21 cellular contexts compared by ENCODE assay signal in genomic region chr12:68867606-68868005, GRCh38. TPM values are rescaled to one million over a fixed set of nuclear protein-coding genes. Genes with fewer than 3 reads are reported as not detected.
DNase-seq lines count a peak whose midpoint lies in the region; ATAC-seq and TF ChIP-seq lines count a peak whose summit lies in the region.
"Had no signal": no experiment of that assay in that cellular context is flagged by ENCODE, and none has a peak within 500 bp of the region (broad histone marks: within the 10 kb centered on the region; RNA-seq: fewer than 3 reads in every experiment).

No MANE protein-coding gene starts in this region.

- no peak overlapping the region for H2AK5ac ChIP-seq in mesenchymal stem cell (ENCODE audit: low read length, severe bottlenecking)

- no peaks in the 10 kb centered on the region for H3K79me1 ChIP-seq in mesenchymal stem cell (replicated peaks; ENCODE audit: low read length, poor library complexity, severe bottlenecking)

- no peaks in the 10 kb centered on the region for H3K79me2 ChIP-seq in GM23338 (replicated peaks; ENCODE audit: insufficient read depth)

- H3K4ac ChIP-seq in mesenchymal stem cell (ENCODE audit: low read depth in 1 of 2, low read length in 2 of 2) = no peak overlapping the region

- WGBS in mesenchymal stem cell = 75% methylated on average over 5 of the region's 5 CpGs

- H3K4me1 Mint-ChIP-seq in GM23338 = peaks cover 13% of the 10 kb centered on the region
- H3K4me1 Mint-ChIP-seq in WTC11 = peaks cover 14% of the 10 kb centered on the region
- H3K4me1 Mint-ChIP-seq: CD4-positive, alpha-beta memory T cell; T-cell had no signal

- H2BK12ac ChIP-seq in mesenchymal stem cell (ENCODE audit: low read length in 2 of 2) = no peak overlapping the region

- no peak overlapping the region for H3K4me3 ChIP-seq in BLaER1
- no peak overlapping the region for H3K4me3 ChIP-seq in GM23338
- no peak overlapping the region for H3K4me3 ChIP-seq in mesenchymal stem cell (ENCODE audit: insufficient read depth in 1 of 2, low read depth in 1 of 2, low read length in 2 of 2)
- no peak overlapping the region for H3K4me3 ChIP-seq in H7 (ENCODE audit: insufficient read depth, low read depth, low read length)
- H3K4me3 ChIP-seq: GM23248, SJCRH30 had no signal

- no peak overlapping the region for H3K18ac ChIP-seq in mesenchymal stem cell (ENCODE audit: low read depth in 1 of 2, low read length in 2 of 2)

- H3K4me3 Mint-ChIP-seq in GM23338 (no peak overlapping the region), WTC11 (no peak overlapping the region)
- H3K4me3 Mint-ChIP-seq: CD4-positive, alpha-beta memory T cell; T-cell had no signal

- H4K91ac ChIP-seq in mesenchymal stem cell (ENCODE audit: low read length) = no peak overlapping the region

- peak overlapping the region; percentile 31 for H4K8ac ChIP-seq in mesenchymal stem cell (ENCODE audit: low read length)

- H3K4me2 ChIP-seq in BLaER1 (peak overlapping the region; percentile 14), GM23338 (no peak overlapping the region), mesenchymal stem cell (ENCODE audit: low read length, poor library complexity, severe bottlenecking) (no peak overlapping the region)

- H3K9me3 ChIP-seq in BLaER1 (no peaks in the 10 kb centered on the region), mesenchymal stem cell (ENCODE audit: control insufficient read depth, low read length) (no peaks in the 10 kb centered on the region)
- H3K9me3 ChIP-seq: Caco-2, SJCRH30 had no signal

- no peak overlapping the region for H3K14ac ChIP-seq in mesenchymal stem cell (ENCODE audit: low read length in 2 of 2)

- H3K4me1 ChIP-seq in BLaER1 = peaks cover 56% of the 10 kb centered on the region
- H3K4me1 ChIP-seq in GM23338 (ENCODE audit: insufficient read depth) = peaks cover 11% of the 10 kb centered on the region; the same call in 1 of the 2 replicates
- H3K4me1 ChIP-seq in mesenchymal stem cell (ENCODE audit: control insufficient read depth, insufficient read depth, low read depth, low read length) = no peaks in the 10 kb centered on the region
- H3K4me1 ChIP-seq: Caco-2, SJCRH30 had no signal

- H3K9me3 Mint-ChIP-seq in GM23338 (no peaks in the 10 kb centered on the region), WTC11 (no peaks in the 10 kb centered on the region)
- H3K9me3 Mint-ChIP-seq: CD4-positive, alpha-beta memory T cell; T-cell had no signal

- no peaks in the 10 kb centered on the region for H3K9me2 ChIP-seq in GM23338 (ENCODE audit: insufficient read depth)

- no peak overlapping the region for H2BK5ac ChIP-seq in mesenchymal stem cell (ENCODE audit: low read depth, low read length, poor library complexity, severe bottlenecking)

- H2AFZ ChIP-seq in GM23338 = peak overlapping the region; percentile 52; the same call in 1 of the 2 replicates
- no peak overlapping the region for H2AFZ ChIP-seq in mesenchymal stem cell (ENCODE audit: low read depth, low read length)
- H2AFZ ChIP-seq: GM23248 had no signal

- H3K36me3 Mint-ChIP-seq in GM23338 (ENCODE audit: low read depth) = no peaks in the 10 kb centered on the region
- H3K36me3 Mint-ChIP-seq in WTC11 = no peaks in the 10 kb centered on the region
- H3K36me3 Mint-ChIP-seq: CD4-positive, alpha-beta memory T cell; T-cell had no signal

- H3K27ac ChIP-seq in BLaER1 (no peak overlapping the region), GM23338 (ENCODE audit: low read depth) (no peak overlapping the region), mesenchymal stem cell (ENCODE audit: low read length, poor library complexity, severe bottlenecking) (no peak overlapping the region)
- H3K27ac ChIP-seq: GM23248, SJCRH30 had no signal

- TF ChIP-seq CTCF in GM23338 (conservative IDR thresholded peaks at IDR 0.05; ENCODE audit: low read depth in 2 of 2) = no peak
- no peak for TF ChIP-seq CTCF in WTC11 (IDR thresholded peaks at IDR 0.05)

- H3K27me3 Mint-ChIP-seq in GM23338 (ENCODE audit: insufficient read depth, low read depth, poor library complexity) = no peaks in the 10 kb centered on the region
- no peaks in the 10 kb centered on the region for H3K27me3 Mint-ChIP-seq in WTC11 (ENCODE audit: low read depth)
- H3K27me3 Mint-ChIP-seq: CD4-positive, alpha-beta memory T cell had no signal

- no peaks in the 10 kb centered on the region for H3K27me3 ChIP-seq in BLaER1
- no peaks in the 10 kb centered on the region for H3K27me3 ChIP-seq in GM23338 (ENCODE audit: insufficient read depth)
- no peaks in the 10 kb centered on the region for H3K27me3 ChIP-seq in mesenchymal stem cell (ENCODE audit: control insufficient read depth in 1 of 2, insufficient read depth in 1 of 2, low read length in 2 of 2)
- H3K27me3 ChIP-seq in H7 (ENCODE audit: control insufficient read depth, insufficient read depth, low read length) = no peaks in the 10 kb centered on the region
- H3K27me3 ChIP-seq: SJCRH30 had no signal

- POLR2A ChIA-PET in WTC11 (lab: Charles Lee) = no interaction called here

- CTCF ChIA-PET in WTC11 (lab: Charles Lee) = interaction anchor here (0.8 to 1.6 kb wide), 5 partner anchors 10 to 289 kb away, joined by 3 to 5 read pairs (median 3); no protein-coding TSS in a partner anchor

- H2BK15ac ChIP-seq in mesenchymal stem cell (ENCODE audit: low read depth, poor library complexity, severe bottlenecking) = no peak overlapping the region

- peak; percentile 81 for ATAC-seq in GM23338
- ATAC-seq in WTC11 = peak; percentile 57
- ATAC-seq in HG03108 (IDR thresholded peaks at IDR 0.05; ENCODE audit: unreplicated experiment) = no peak
- ATAC-seq in HG02884 (IDR thresholded peaks at IDR 0.05; ENCODE audit: unreplicated experiment) = no peak
- ATAC-seq: HCT116, T-cell had no signal

- H3K27ac Mint-ChIP-seq in GM23338 (no peak overlapping the region), WTC11 (no peak overlapping the region)
- H3K27ac Mint-ChIP-seq: CD4-positive, alpha-beta memory T cell; T-cell had no signal

- H3K23ac ChIP-seq in mesenchymal stem cell (ENCODE audit: low read length in 2 of 2) = no peak overlapping the region

- H3K9ac ChIP-seq in BLaER1 (no peak overlapping the region), mesenchymal stem cell (ENCODE audit: low read length) (no peak overlapping the region)
- H3K9ac ChIP-seq: GM23248 had no signal

- DNase-seq in GM23338 (ENCODE audit: low spot score) (peak; percentile 61), WTC11 (ENCODE audit: low spot score) (peak; percentile 56), mesenchymal stem cell (no peak), H7 (no peak)
- DNase-seq in stimulated activated CD4-positive, alpha-beta T cell treated with anti-CD3 and anti-CD28 coated beads, Interleukin-2, amount 100 ng/mL, for 48 hours = no peak
- DNase-seq: Caco-2; CD4-positive, alpha-beta memory T cell; DMS153; GM23248; KBM-7; NCI-H1092 treated with DMSO at 0.1 percent for 48 hours; NCI-H1436 treated with DMSO at 0.1 percent for 48 hours; NCI-H2029 treated with DMSO at 0.1 percent for 48 hours; NCI-H774; NK-92 treated with Interleukin-12 subunit alpha and Interleukin-12 subunit beta, amount 100 ng/mL, for 24 hours; SJCRH30; T-cell had no signal

- H3F3A ChIP-seq in GM23338 (replicated peaks; ENCODE audit: low read depth) = no peaks in the 10 kb centered on the region

- H4K20me1 ChIP-seq in BLaER1 = no peaks in the 10 kb centered on the region
- no peaks in the 10 kb centered on the region for H4K20me1 ChIP-seq in GM23338 (replicated peaks; ENCODE audit: insufficient read depth)

- H2BK120ac ChIP-seq in mesenchymal stem cell (ENCODE audit: low read depth, low read length) = no peak overlapping the region

- no peaks in the 10 kb centered on the region for H3K36me3 ChIP-seq in BLaER1
- no peaks in the 10 kb centered on the region for H3K36me3 ChIP-seq in GM23338 (ENCODE audit: insufficient read depth)
- H3K36me3 ChIP-seq in mesenchymal stem cell (ENCODE audit: control insufficient read depth in 1 of 2, insufficient read depth in 2 of 2, low read depth in 1 of 2, low read length in 2 of 2) = peaks cover 0 to 6% of the 10 kb centered on the region in 2 experiments
- no peaks in the 10 kb centered on the region for H3K36me3 ChIP-seq in H7 (replicated peaks; ENCODE audit: control insufficient read depth, insufficient read depth, low read length)
- H3K36me3 ChIP-seq: SJCRH30 had no signal

TF ChIP-seq in WTC11, 78 proteins besides CTCF, POLR2A, EP300 and RAD21:
- TF ChIP-seq ESRRA (CRISPR knock-in tag; IDR thresholded peaks at IDR 0.05; ENCODE audit: borderline replicate concordance) (no peak), TCF7 (CRISPR knock-in tag; IDR thresholded peaks at IDR 0.05; ENCODE audit: low read depth) (no peak), PREB (CRISPR knock-in tag; IDR thresholded peaks at IDR 0.05; ENCODE audit: borderline replicate concordance) (no peak), IRF2 (CRISPR knock-in tag; IDR thresholded peaks at IDR 0.05; ENCODE audit: borderline replicate concordance, low read depth) (no peak), ATF1 (CRISPR knock-in tag; IDR thresholded peaks at IDR 0.05) (no peak), ZNF423 (CRISPR knock-in tag; IDR thresholded peaks at IDR 0.05) (no peak), USF2 (CRISPR knock-in tag; IDR thresholded peaks at IDR 0.05) (no peak)

RNA-seq across cellular contexts. Expression of gene MDM2, which starts 59.6 kb away (rescaled TPM):
- total RNA-seq in GM23338 (2014; rRNA removed; shearing (Covaris generic)) = 85.4 and 105 TPM in 2 replicates
- 136 and 160 TPM in 2 replicates for polyA plus RNA-seq in GM23338 (2016; fragmentation: Nextera tagmentation; extraction: Ambion mirVana)
- 130 to 207 TPM (median 137 TPM) in 3 replicates for total RNA-seq in WTC11 (2021)
- 95.3 TPM for polyA plus RNA-seq in mesenchymal stem cell (2013, experiment 1 of 2)
- 102 TPM for polyA plus RNA-seq in mesenchymal stem cell (2013, experiment 2 of 2)
- total RNA-seq in H7 (2014; rRNA removed; shearing (Covaris generic)) = 40.6 and 48.3 TPM in 2 replicates

Comparison
In these comparisons a context has a peak if more than half of its experiments do, and no peak if none do; other contexts are left out.
1. ATAC-seq: peak in GM23338 (single experiment) and WTC11 (single experiment); none in HG03108 (single experiment) and HG02884 (single experiment).
2. DNase-seq: peak in GM23338 (single experiment) and WTC11 (single experiment); none in mesenchymal stem cell (single experiment), stimulated activated CD4-positive, alpha-beta T cell treated with anti-CD3 and anti-CD28 coated beads, Interleukin-2, amount 100 ng/mL, for 48 hours (0 of 2) and H7 (single experiment).